ENCODE assay signal across 8 cellular contexts in the genomic region with DNA sequence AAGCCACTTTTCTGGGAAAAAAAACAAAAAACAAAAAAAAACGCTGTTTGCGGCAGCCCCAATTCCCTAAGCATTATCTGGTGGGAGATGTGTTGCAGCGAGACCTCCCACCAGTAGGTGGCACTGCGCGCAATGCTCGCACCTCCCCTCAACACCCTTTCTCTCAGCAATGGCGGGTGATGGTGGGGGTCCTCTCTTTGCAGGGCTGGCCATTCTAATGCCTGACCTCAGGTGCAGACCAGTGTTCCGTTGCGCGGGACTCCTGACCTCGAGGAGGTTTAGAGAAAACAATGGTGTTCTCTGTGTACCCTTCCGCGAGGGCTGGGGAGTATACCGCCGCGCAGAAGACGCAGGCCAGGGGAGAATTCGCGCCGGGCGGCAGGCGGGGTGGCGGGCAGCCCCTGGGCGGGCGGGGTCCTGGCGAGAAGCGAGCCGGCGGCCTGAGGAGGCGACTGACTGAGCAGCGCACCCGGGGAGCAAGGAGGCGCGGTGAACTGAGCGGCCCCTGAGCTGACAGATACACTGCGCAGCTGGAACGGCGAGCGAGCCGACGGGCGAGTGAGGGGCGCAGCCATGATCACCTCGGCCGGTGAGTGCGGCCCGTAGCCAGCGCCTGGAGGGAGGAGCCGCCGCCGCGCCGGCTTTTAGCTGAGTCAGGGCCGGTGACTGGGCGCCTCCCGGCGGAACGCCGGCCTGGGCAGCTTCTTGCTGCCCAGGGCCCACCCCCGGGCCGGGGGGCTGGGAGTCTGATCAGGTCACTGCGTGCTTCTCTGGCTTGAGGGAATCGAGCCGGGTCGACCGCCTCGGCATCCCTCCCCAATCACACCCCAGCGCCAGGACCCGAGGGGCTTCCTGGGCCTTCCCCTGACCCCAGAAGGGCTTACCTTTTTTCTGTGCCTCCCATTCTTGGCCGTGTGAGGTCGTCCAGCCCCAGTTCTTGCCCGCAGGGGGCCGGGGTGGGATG. TPM values are rescaled to one million over a fixed set of nuclear protein-coding genes. Genes with fewer than 3 reads are reported as not detected.
DNase-seq lines count a peak whose midpoint lies in the region; ATAC-seq lines count a peak whose summit lies in the region.

Gene PSMD1 (plus strand): TSS at position 415 of the 964 bp plus-strand sequence. CDS start 159 bp downstream, at position 574.

- peak; percentile 94 for DNase-seq in COLO829 (ENCODE audit: low spot score)
- peak; percentile 68 for DNase-seq in HS-27A (ENCODE audit: low read depth)
- peak; percentile 89 for DNase-seq in NK-92 treated with Interleukin-12 subunit alpha and Interleukin-12 subunit beta, amount 100 ng/mL, for 24 hours (lab: John Stamatoyannopoulos, UW)
- peak; percentile 98 for DNase-seq in activated CD8-positive, alpha-beta memory T cell treated with anti-CD3 and anti-CD28 coated beads for 24 hours
- peak; percentile 89 for DNase-seq in effector CD8-positive, alpha-beta T cell (lab: John Stamatoyannopoulos, UW)
- DNase-seq in lung microvascular endothelial cell (ENCODE audit: low read depth in 2 of 2): peak; percentile 95 to 97
- peak; percentile 84 to 88 (median 85) for DNase-seq in stimulated activated CD4-positive, alpha-beta T cell treated with anti-CD3 and anti-CD28 coated beads, TNF-alpha, amount 100 ng/mL, for 48 hours (ENCODE audit: low read depth in 3 of 3)

- peak; percentile 68 for ATAC-seq in GM19467 (IDR thresholded peaks at IDR 0.05; ENCODE audit: unreplicated experiment)

RNA-seq across cellular contexts. Expression of gene PSMD1, which starts in this region (rescaled TPM):
- total RNA-seq in lung microvascular endothelial cell: 103 and 115 TPM in 2 replicates

Comparison
In these comparisons a context has a peak if more than half of its experiments do, and no peak if none do; other contexts are left out.
1. Peak in every context shown above with its lines: DNase-seq and ATAC-seq.